ENCODE assay signal across 8 cellular contexts in genomic region chr11:60831143-60831500, GRCh38. TPM values are rescaled to one million over a fixed set of nuclear protein-coding genes. Genes with fewer than 3 reads are reported as not detected.
DNase-seq lines count a peak whose midpoint lies in the region; ATAC-seq, FAIRE-seq and TF ChIP-seq lines count a peak whose summit lies in the region.

No MANE protein-coding gene starts in this region.

- TF ChIP-seq CTCF in GM12864 (IDR thresholded peaks at IDR 0.05; ENCODE audit: low read depth, low read length, missing control alignments) (peak; percentile 91), activated B cell treated with CpG ODN at 0.5 μM for 24 hours (IDR thresholded peaks at IDR 0.05) (peak; percentile 54), breast epithelium (IDR thresholded peaks at IDR 0.05) (peak; percentile 76 to 94 (median 91)), keratinocyte (optimal IDR thresholded peaks at IDR 0.05 in 1 of 3, IDR thresholded peaks at IDR 0.05 in 1 of 3, conservative IDR thresholded peaks at IDR 0.05 in 1 of 3; ENCODE audit: extremely low read depth in 1 of 3, insufficient read depth in 2 of 3, low read length in 3 of 3) (peak; percentile 89 to 97 (median 94))

- peak overlapping the region; percentile 81 for H2AFZ ChIP-seq in keratinocyte (ENCODE audit: control insufficient read depth, low read length)

- H3K4me3 ChIP-seq in GM12864 (ENCODE audit: low read depth, low read length) (no peak overlapping the region), breast epithelium (no peak overlapping the region), keratinocyte (ENCODE audit: control insufficient read depth in 2 of 3, extremely low read depth in 1 of 3, insufficient read depth in 2 of 3, low read depth in 1 of 3, low read length in 3 of 3) (peak overlapping the region; percentile 15 to 63 (median 51))

- H3K36me3 Mint-ChIP-seq in activated B cell treated with CpG ODN at 0.5 μM for 24 hours (ENCODE audit: low read depth), result no peaks in the 10 kb centered on the region

- no peaks in the 10 kb centered on the region for H4K20me1 ChIP-seq in keratinocyte (ENCODE audit: control insufficient read depth, extremely low read depth, insufficient read depth, low read length)

- H3K9me1 ChIP-seq in keratinocyte (ENCODE audit: control insufficient read depth, extremely low read depth, insufficient read depth, low read length), result no peaks in the 10 kb centered on the region

- H3K27me3 ChIP-seq in breast epithelium (no peaks in the 10 kb centered on the region), keratinocyte (ENCODE audit: control insufficient read depth, extremely low read depth, insufficient read depth, low read length) (no peaks in the 10 kb centered on the region)

- no peak overlapping the region for H3K4me3 Mint-ChIP-seq in activated B cell treated with CpG ODN at 0.5 μM for 24 hours

- dilution Hi-C loops in keratinocyte (cut with MboI; ENCODE audit: extremely low pct_ligation_motif_present, low sequenced_read_pairs), result no loop called here

- no peaks in the 10 kb centered on the region for H3K36me3 ChIP-seq in breast epithelium
- H3K36me3 ChIP-seq in keratinocyte (ENCODE audit: control insufficient read depth in 2 of 2, extremely low read depth in 1 of 2, insufficient read depth in 2 of 2, low read length in 2 of 2), result no peaks in the 10 kb centered on the region

- peak overlapping the region; percentile 80 for H3K4me2 ChIP-seq in keratinocyte (ENCODE audit: control insufficient read depth, extremely low read depth, insufficient read depth, low read depth, low read length)

- no peaks in the 10 kb centered on the region for H3K79me2 ChIP-seq in keratinocyte (ENCODE audit: control insufficient read depth, insufficient read depth, low read length)

- H3K9me3 Mint-ChIP-seq in activated B cell treated with CpG ODN at 0.5 μM for 24 hours, result no peaks in the 10 kb centered on the region

- peak; percentile 44 for DNase-seq in GM12864 (ENCODE audit: low read depth)
- peak; percentile 92 for DNase-seq in NCI-H2196 (lab: John Stamatoyannopoulos, UW; ENCODE audit: unreplicated experiment)
- DNase-seq in activated B cell treated with CpG ODN at 0.5 μM for 24 hours, result peak; percentile 69
- peak; percentile 76 to 84 for DNase-seq in breast epithelium (ENCODE audit: low spot score in 2 of 2)
- DNase-seq in keratinocyte (ENCODE audit: low read depth, low spot score), result peak; percentile 57
- peak; percentile 72 to 73 for DNase-seq in stimulated activated CD4-positive, alpha-beta T cell treated with anti-CD3 and anti-CD28 coated beads, Interleukin-1b, Interleukin-23, amount 100 ng/mL, for 4 hours (ENCODE audit: low read depth in 2 of 2)

- CTCF ChIA-PET in activated B cell treated with CpG ODN at 0.5 μM for 24 hours (lab: Charles Lee), result interaction anchor here (0.6 to 5.6 kb wide), 41 partner anchors 9 to 686 kb away, joined by 3 to 47 read pairs (median 4); partner anchors contain the start of genes CCDC86, CD6, PTGDR2 and TMEM216

- H3K27me3 Mint-ChIP-seq in activated B cell treated with CpG ODN at 0.5 μM for 24 hours, result peaks cover 8% of the 10 kb centered on the region

- peaks cover 5% of the 10 kb centered on the region for H3K4me1 Mint-ChIP-seq in activated B cell treated with CpG ODN at 0.5 μM for 24 hours

- POLR2A ChIA-PET in activated B cell treated with CpG ODN at 0.5 μM for 24 hours (lab: Charles Lee), result interaction anchor here (0.8 to 1.0 kb wide), 3 partner anchors 57 to 298 kb away, joined by 3 to 4 read pairs (median 4); no protein-coding TSS in a partner anchor

- H3K9me3 ChIP-seq in breast epithelium (no peaks in the 10 kb centered on the region), keratinocyte (ENCODE audit: control insufficient read depth, low read depth, low read length) (no peaks in the 10 kb centered on the region)

- no peak for TF ChIP-seq POLR2A in breast epithelium (IDR thresholded peaks at IDR 0.05)

- FAIRE-seq in keratinocyte (lab: Jason Lieb, UNC), result peak; percentile 70

- H3K27ac ChIP-seq in breast epithelium (no peak overlapping the region), keratinocyte (ENCODE audit: control insufficient read depth, insufficient read depth, low read length) (peak overlapping the region; percentile 66)

- H3K27ac Mint-ChIP-seq in activated B cell treated with CpG ODN at 0.5 μM for 24 hours, result no peak overlapping the region

- intact Hi-C loops in activated B cell treated with CpG ODN at 0.5 μM for 24 hours (cut with micrococcal nuclease), result loop anchor here (1.0 to 5.0 kb wide), 9 partner anchors 54 to 562 kb away; partner anchors contain the start of gene TMEM216
- intact Hi-C loops in breast epithelium (cut with DNase I; ENCODE audit: low total_unique reads), result loop anchor here (10.0 kb wide), 1 partner anchor 74 kb away; the partner anchor contains the start of gene PRPF19

- peak overlapping the region; percentile 38 for H3K9ac ChIP-seq in keratinocyte (ENCODE audit: control insufficient read depth, extremely low read depth, insufficient read depth, low read length)

- H3K4me1 ChIP-seq in breast epithelium, result no peaks in the 10 kb centered on the region
- peaks cover 30% of the 10 kb centered on the region for H3K4me1 ChIP-seq in keratinocyte (ENCODE audit: control insufficient read depth, extremely low read depth, insufficient read depth, low read length)

- ATAC-seq in HG02973 (IDR thresholded peaks at IDR 0.05; ENCODE audit: unreplicated experiment), result peak; percentile 75
- ATAC-seq in activated B cell treated with CpG ODN at 0.5 μM for 24 hours (ENCODE audit: low read depth), result peak; percentile 95
- ATAC-seq in GM21447 (IDR thresholded peaks at IDR 0.05; ENCODE audit: unreplicated experiment), result no peak

RNA-seq across cellular contexts. Expression of gene CCDC86, which starts 10.8 kb away (rescaled TPM):
- 30.3 and 30.6 TPM in 2 replicates for total RNA-seq in activated B cell treated with CpG ODN at 0.5 μM for 24 hours
- 10 to 100 TPM; 17.8 to 22.9 (median 19.5) TPM for total RNA-seq in breast epithelium
- 21.4 to 44.1 TPM (median 29.3 TPM) in 3 replicates for polyA plus RNA-seq in keratinocyte
- 19.4 TPM for polyA plus RNA-seq in keratinocyte (2011; ENCODE audit: low read depth)
- 26.5 and 37.3 TPM in 2 replicates for polyA plus RNA-seq in keratinocyte (2011; cell fraction: cytosol; rRNA removed)
- 22.6 and 31.5 TPM in 2 replicates for polyA plus RNA-seq in keratinocyte (2011; cell fraction: nucleus; rRNA removed)
- 27.3 and 52.5 TPM in 2 replicates for polyA plus RNA-seq in keratinocyte (2012; ENCODE audit: low replicate concordance)
- 14.2 to 21.0 TPM (median 15.8 TPM) in 3 replicates for polyA minus RNA-seq in keratinocyte
- polyA minus RNA-seq in keratinocyte (2011; cell fraction: cytosol; rRNA and poly(A)+ RNA removed), result 24.9 TPM
- polyA minus RNA-seq in keratinocyte (2011; cell fraction: nucleus; rRNA and poly(A)+ RNA removed), result 7.6 and 9.7 TPM in 2 replicates

RNA-seq across cellular contexts. Expression of gene PTGDR2, which starts 24.6 kb away (rescaled TPM):
- 0.07 TPM in 1 of 2 replicates, not detected in the other for total RNA-seq in activated B cell treated with CpG ODN at 0.5 μM for 24 hours
- under 1 TPM in 2 of 3 donors, not detected in 1; 0.16 to 0.59 TPM for total RNA-seq in breast epithelium
- polyA plus RNA-seq in keratinocyte, result not detected in 3 replicates
- polyA plus RNA-seq in keratinocyte (2011; ENCODE audit: low read depth), result not detected
- polyA plus RNA-seq in keratinocyte (2011; cell fraction: cytosol; rRNA removed), result 0.03 TPM in 1 of 2 replicates, not detected in the other
- polyA plus RNA-seq in keratinocyte (2011; cell fraction: nucleus; rRNA removed), result 0.05 and 0.08 TPM in 2 replicates
- polyA plus RNA-seq in keratinocyte (2012; ENCODE audit: low replicate concordance), result 0.11 TPM in 1 of 2 replicates, not detected in the other
- polyA minus RNA-seq in keratinocyte, result not detected in 3 replicates
- not detected for polyA minus RNA-seq in keratinocyte (2011; cell fraction: cytosol; rRNA and poly(A)+ RNA removed)
- polyA minus RNA-seq in keratinocyte (2011; cell fraction: nucleus; rRNA and poly(A)+ RNA removed), result 0.11 TPM in 1 of 2 replicates, not detected in the other

RNA-seq across cellular contexts. Expression of gene ZP1, which starts 36.2 kb away (rescaled TPM):
- total RNA-seq in activated B cell treated with CpG ODN at 0.5 μM for 24 hours (not detected in 2 replicates), breast epithelium (under 1 TPM in 2 of 3 donors, not detected in 1; 0.32 to 0.73 TPM)
- polyA plus RNA-seq in keratinocyte, result not detected in 3 replicates
- polyA plus RNA-seq in keratinocyte (2011; ENCODE audit: low read depth), result not detected
- not detected in 2 replicates for polyA plus RNA-seq in keratinocyte (2011; cell fraction: cytosol; rRNA removed)
- not detected in 2 replicates for polyA plus RNA-seq in keratinocyte (2011; cell fraction: nucleus; rRNA removed)
- polyA plus RNA-seq in keratinocyte (2012; ENCODE audit: low replicate concordance), result not detected in 2 replicates
- not detected in 3 replicates for polyA minus RNA-seq in keratinocyte
- not detected for polyA minus RNA-seq in keratinocyte (2011; cell fraction: cytosol; rRNA and poly(A)+ RNA removed)
- polyA minus RNA-seq in keratinocyte (2011; cell fraction: nucleus; rRNA and poly(A)+ RNA removed), result not detected in 2 replicates

RNA-seq across cellular contexts. Expression of gene MS4A10, which starts 46.0 kb away (rescaled TPM):
- total RNA-seq in activated B cell treated with CpG ODN at 0.5 μM for 24 hours, result not detected in 2 replicates
- total RNA-seq in breast epithelium, result not detected
- polyA plus RNA-seq in keratinocyte, result not detected in 3 replicates
- polyA plus RNA-seq in keratinocyte (2011; ENCODE audit: low read depth), result not detected
- not detected in 2 replicates for polyA plus RNA-seq in keratinocyte (2011; cell fraction: cytosol; rRNA removed)
- not detected in 2 replicates for polyA plus RNA-seq in keratinocyte (2011; cell fraction: nucleus; rRNA removed)
- polyA plus RNA-seq in keratinocyte (2012; ENCODE audit: low replicate concordance), result not detected in 2 replicates
- polyA minus RNA-seq in keratinocyte, result not detected in 3 replicates
- not detected for polyA minus RNA-seq in keratinocyte (2011; cell fraction: cytosol; rRNA and poly(A)+ RNA removed)
- not detected in 2 replicates for polyA minus RNA-seq in keratinocyte (2011; cell fraction: nucleus; rRNA and poly(A)+ RNA removed)

Comparison
In these comparisons a context has a peak if more than half of its experiments do, and no peak if none do; other contexts are left out.
1. H3K4me3 ChIP-seq: peak in keratinocyte (3 of 3); none in GM12864 (single experiment) and breast epithelium (0 of 3).
2. Peak in every context shown above with its lines, with median percentiles within 50 percentile points of each other: DNase-seq and CTCF ChIP-seq.